9 cellular contexts compared by ENCODE assay signal in genomic region chr7:149773446-149774236, GRCh38. TPM values are rescaled to one million over a fixed set of nuclear protein-coding genes. Genes with fewer than 3 reads are reported as not detected.
A peak's percentile ranks its signal among the peaks of the same experiment; 100 is the strongest.
DNase-seq lines count a peak whose midpoint lies in the region; ATAC-seq, FAIRE-seq and TF ChIP-seq lines count a peak whose summit lies in the region.
"Had no signal": no experiment of that assay in that cellular context is flagged by ENCODE, and none has a peak within 500 bp of the region (broad histone marks: within the 10 kb centered on the region; RNA-seq: fewer than 3 reads in every experiment).

TSS of gene ZNF467 (minus strand) at chr7:149773588. CDS start at chr7:149771032, 2,556 bp downstream.

- H2AFZ ChIP-seq in GM23248 = no peak within 1 kb of the TSS
- H2AFZ ChIP-seq in trophoblast cell (ENCODE audit: insufficient read depth, low read length, poor library complexity) = no peak within 1 kb of the TSS

- no peak within 1 kb of the TSS for H2BK12ac ChIP-seq in trophoblast cell (ENCODE audit: low read length)

- peak within 1 kb of the TSS; percentile 71 for H4K91ac ChIP-seq in trophoblast cell (ENCODE audit: low read depth, low read length)

- H3K4me3 ChIP-seq in GM23248 (peak within 1 kb of the TSS; percentile 54; the same call in 1 of the 2 replicates), heart left ventricle (peak within 1 kb of the TSS; percentile 57 to 89 (median 64)), trophoblast cell (ENCODE audit: low read depth, low read length) (peak within 1 kb of the TSS; percentile 49)

- no peak within 1 kb of the TSS for H3K9ac ChIP-seq in GM23248
- no peak within 1 kb of the TSS for H3K9ac ChIP-seq in trophoblast cell (ENCODE audit: low read length)

- H3K27ac ChIP-seq in GM23248 = no peak within 1 kb of the TSS
- H3K27ac ChIP-seq in heart left ventricle = peak within 1 kb of the TSS; percentile 51 to 86 (median 77)
- no peak within 1 kb of the TSS for H3K27ac ChIP-seq in trophoblast cell (ENCODE audit: low read depth, low read length)

- H3K4me1 ChIP-seq in GM23248 (ENCODE audit: insufficient read depth) (no peaks in the 10 kb centered on the region), heart left ventricle (peaks cover 0 to 53% (median 30%) of the 10 kb centered on the region in 12 donors), trophoblast cell (ENCODE audit: control insufficient read depth in 1 of 2, insufficient read depth in 2 of 2, low read length in 2 of 2) (peaks cover 0 to 11% of the 10 kb centered on the region in 2 experiments)

- no peak within 1 kb of the TSS for H2BK5ac ChIP-seq in trophoblast cell (ENCODE audit: low read depth, low read length, poor library complexity)

- H3K9me3 Mint-ChIP-seq in activated naive CD8-positive, alpha-beta T cell treated with anti-CD3 and anti-CD28 coated beads for 36 hours = no peaks in the 10 kb centered on the region

- no peaks in the 10 kb centered on the region for H3K36me3 Mint-ChIP-seq in activated naive CD8-positive, alpha-beta T cell treated with anti-CD3 and anti-CD28 coated beads for 36 hours

- H4K12ac ChIP-seq in trophoblast cell (ENCODE audit: low read depth, low read length) = peak within 1 kb of the TSS; percentile 37

- H4K20me1 ChIP-seq in GM23248 (ENCODE audit: insufficient read depth) = no peaks in the 10 kb centered on the region

- 2 to 3% methylated on average over 18 to 50 of the region's 57 CpGs for WGBS in GM23248 (ENCODE audit: low coverage in 1 of 2, low lambda C conversion rate in 2 of 2, missing lambda C conversion rate in 2 of 2), 2 experiments
- WGBS in heart left ventricle, 4 donors = 2 to 4% (median 3%) methylated on average over 38 to 57 of the region's 57 CpGs
- WGBS in trophoblast cell (ENCODE audit: extremely low coverage, insufficient coverage, insufficient read length) = no CpG with 5 or more reads among the region's 57 CpGs

- H3K9me3 ChIP-seq in GM23248 (ENCODE audit: low read depth) = no peaks in the 10 kb centered on the region
- no peaks in the 10 kb centered on the region for H3K9me3 ChIP-seq in heart left ventricle
- H3K9me3 ChIP-seq in trophoblast cell (ENCODE audit: insufficient read depth, low read depth, low read length) = no peaks in the 10 kb centered on the region

- peak in 1 of 2 donors; percentile 41 for TF ChIP-seq POLR2A in heart left ventricle (IDR thresholded peaks at IDR 0.05)

- CTCF ChIA-PET in GM10248 (lab: Yijun Ruan, JAX) = no interaction called here

- H3K79me1 ChIP-seq in trophoblast cell (ENCODE audit: low read length) = peaks cover 8% of the 10 kb centered on the region

- in situ Hi-C loops in GM23248 (cut with MboI) = no loop called here

- H3K14ac ChIP-seq in trophoblast cell (ENCODE audit: low read length) = peak within 1 kb of the TSS; percentile 41

- TF ChIP-seq CTCF in heart left ventricle (IDR thresholded peaks at IDR 0.05) (no peak), GM10248 (IDR thresholded peaks at IDR 0.05; ENCODE audit: control extremely low read depth, extremely low read depth, low read depth, missing control alignments) (no peak)

- H3K27me3 Mint-ChIP-seq in activated naive CD8-positive, alpha-beta T cell treated with anti-CD3 and anti-CD28 coated beads for 36 hours = peaks cover 12% of the 10 kb centered on the region

- no peak within 1 kb of the TSS for H2AK5ac ChIP-seq in trophoblast cell (ENCODE audit: low read length)

- DNase-seq in GM23248 (peak; percentile 21), NCI-H510A treated with DMSO at 0.1 percent for 48 hours (lab: John Stamatoyannopoulos, UW) (peak; percentile 6), heart left ventricle (peak; percentile 80 to 89 (median 87)), trophoblast cell (no peak), GM10248 (ENCODE audit: extremely low spot score) (no peak), GM19239 (ENCODE audit: insufficient read length, low spot score) (no peak)
- DNase-seq in activated naive CD8-positive, alpha-beta T cell treated with anti-CD3 and anti-CD28 coated beads for 36 hours = no peak

- H3K4ac ChIP-seq in trophoblast cell (ENCODE audit: low read depth, low read length) = no peak within 1 kb of the TSS

- H3K27me3 ChIP-seq in GM23248 (replicated peaks; ENCODE audit: insufficient read depth) (peaks cover 27% of the 10 kb centered on the region), heart left ventricle (no peaks in the 10 kb centered on the region), trophoblast cell (ENCODE audit: insufficient read depth, low read length) (peaks cover 29% of the 10 kb centered on the region)

- FAIRE-seq in GM19239 (lab: Jason Lieb, UNC) = no peak
- FAIRE-seq: TTC549 had no signal

- no peaks in the 10 kb centered on the region for H3K36me3 ChIP-seq in GM23248 (ENCODE audit: low read depth)
- peaks cover 0 to 17% (median 2%) of the 10 kb centered on the region in 9 donors for H3K36me3 ChIP-seq in heart left ventricle
- H3K36me3 ChIP-seq in trophoblast cell (ENCODE audit: control insufficient read depth in 1 of 2, insufficient read depth in 2 of 2, low read length in 2 of 2) = no peaks in the 10 kb centered on the region

- intact Hi-C loops in heart left ventricle (cut with DNase I) = loop anchor here in 4 of 10 donors (2.0 to 10.0 kb wide), 4 partner anchors 61 to 99 kb away; partner anchors contain the start of genes ZNF862 (in 4 of the 4) and ATP6V0E2 (in 1 of the 4)

- H3K4me3 Mint-ChIP-seq in activated naive CD8-positive, alpha-beta T cell treated with anti-CD3 and anti-CD28 coated beads for 36 hours = peak within 1 kb of the TSS; percentile 77

- H2BK120ac ChIP-seq in trophoblast cell (ENCODE audit: insufficient read depth, low read length, poor library complexity) = peak within 1 kb of the TSS; percentile 28

- H3K4me1 Mint-ChIP-seq in activated naive CD8-positive, alpha-beta T cell treated with anti-CD3 and anti-CD28 coated beads for 36 hours = peaks cover 5% of the 10 kb centered on the region

- no peak within 1 kb of the TSS for H3K27ac Mint-ChIP-seq in activated naive CD8-positive, alpha-beta T cell treated with anti-CD3 and anti-CD28 coated beads for 36 hours

- peak in 3 of 4 donors; percentile 1 to 4 (median 2) for ATAC-seq in heart left ventricle
- no peak for ATAC-seq in GM18498 (IDR thresholded peaks at IDR 0.05; ENCODE audit: unreplicated experiment)

- H4K8ac ChIP-seq in trophoblast cell (ENCODE audit: low read depth, low read length) = no peak within 1 kb of the TSS

- H3K4me2 ChIP-seq in GM23248 (ENCODE audit: unreplicated experiment) = peak within 1 kb of the TSS; percentile 65
- peak within 1 kb of the TSS; percentile 85 for H3K4me2 ChIP-seq in trophoblast cell (ENCODE audit: low read length)

- POLR2A ChIA-PET in GM10248 (lab: Yijun Ruan, JAX) = no interaction called here

- H3F3A ChIP-seq in GM23248 (ENCODE audit: insufficient read depth) = no peaks in the 10 kb centered on the region

- no peaks in the 10 kb centered on the region for H3K9me2 ChIP-seq in GM23248 (ENCODE audit: insufficient read depth)

- H3K79me2 ChIP-seq in GM23248 (ENCODE audit: insufficient read depth) (no peaks in the 10 kb centered on the region), trophoblast cell (ENCODE audit: control insufficient read depth, insufficient read depth, low read length, poor library complexity) (no peaks in the 10 kb centered on the region)

- H3K23ac ChIP-seq in trophoblast cell (ENCODE audit: low read length) = no peak within 1 kb of the TSS

- peak within 1 kb of the TSS; percentile 63 for H3K18ac ChIP-seq in trophoblast cell (ENCODE audit: low read length)

RNA-seq across cellular contexts. Expression of gene ZNF467, which starts in this region (rescaled TPM):
- not detected in 2 replicates for total RNA-seq in GM23248 (2014; rRNA removed; shearing (Covaris generic))
- polyA plus RNA-seq in GM23248 (2016; fragmentation: Nextera tagmentation; extraction: Ambion mirVana) (not detected in 2 replicates), heart left ventricle (1 to 10 TPM; 3.6 to 4.7 TPM)
- under 1 TPM; 0.21 to 0.22 TPM for total RNA-seq in activated naive CD8-positive, alpha-beta T cell treated with anti-CD3 and anti-CD28 coated beads for 36 hours
- 1 to 10 TPM; 2.6 to 9.5 (median 5.1) TPM for total RNA-seq in heart left ventricle
- 0.72 and 1.0 TPM in 2 replicates for polyA plus RNA-seq in trophoblast cell (2013)

Comparison
In these comparisons a context has a peak if more than half of its experiments do, and no peak if none do; other contexts are left out.
1. Peak in DNase-seq, H3K4me3 ChIP-seq and H3K4me2 ChIP-seq in GM23248; RNA of the gene not detected or under 1 TPM.
2. DNase-seq: peak in NCI-H510A treated with DMSO at 0.1 percent for 48 hours (single experiment) and heart left ventricle (5 of 5); none in activated naive CD8-positive, alpha-beta T cell treated with anti-CD3 and anti-CD28 coated beads for 36 hours (single experiment), trophoblast cell (0 of 2), GM10248 (single experiment) and GM19239 (single experiment).
3. H3K27ac ChIP-seq: peak in heart left ventricle (12 of 12); none in GM23248 (single experiment) and trophoblast cell (single experiment).
4. Peak in every context shown above with its lines, with median percentiles within 50 percentile points of each other: H3K4me3 ChIP-seq.